In genomic region chr14:61525293-61526011, GRCh38 we compare ENCODE assay signal across 8 cellular contexts.
DNase-seq lines count a peak whose midpoint lies in the region; ATAC-seq and TF ChIP-seq lines count a peak whose summit lies in the region.

No MANE protein-coding gene starts in this region.

- no peak overlapping the region for H3K27ac ChIP-seq in endodermal cell (ENCODE audit: low read depth, low read length)
- peak overlapping the region; percentile 96 for H3K27ac ChIP-seq in parathyroid adenoma

- H3K9me3 Mint-ChIP-seq in endodermal cell (no peaks in the 10 kb centered on the region), progenitor cell of endocrine pancreas (ENCODE audit: low read depth) (no peaks in the 10 kb centered on the region)

- H3K4me1 ChIP-seq in endodermal cell (ENCODE audit: control insufficient read depth, insufficient read depth, low read length) (no peaks in the 10 kb centered on the region), parathyroid adenoma (peaks cover 59% of the 10 kb centered on the region)

- no peaks in the 10 kb centered on the region for H3K79me2 ChIP-seq in parathyroid adenoma

- WGBS in endodermal cell (ENCODE audit: insufficient coverage in 1 of 2, insufficient read length in 1 of 2), 2 experiments = 81 to 87% methylated on average over 11 to 16 of the region's 16 CpGs

- H3K36me3 ChIP-seq in endodermal cell (ENCODE audit: control insufficient read depth, insufficient read depth, low read length) = no peaks in the 10 kb centered on the region
- no peaks in the 10 kb centered on the region for H3K36me3 ChIP-seq in parathyroid adenoma (ENCODE audit: control insufficient read depth, insufficient read depth, low read length)

- H3K27me3 ChIP-seq in endodermal cell (ENCODE audit: control insufficient read depth, insufficient read depth, low read length, poor library complexity, severe bottlenecking) = no peaks in the 10 kb centered on the region
- no peaks in the 10 kb centered on the region for H3K27me3 ChIP-seq in parathyroid adenoma (ENCODE audit: control insufficient read depth, insufficient read depth, low read length)

- H3K4me3 ChIP-seq in AG09309 (ENCODE audit: control insufficient read depth, low read depth, low read length) (no peak overlapping the region), endodermal cell (ENCODE audit: low read length) (no peak overlapping the region), parathyroid adenoma (ENCODE audit: low read depth, low read length) (no peak overlapping the region)

- H3K36me3 Mint-ChIP-seq in endodermal cell (ENCODE audit: low read depth) (no peaks in the 10 kb centered on the region), progenitor cell of endocrine pancreas (ENCODE audit: insufficient read depth) (no peaks in the 10 kb centered on the region)

- TF ChIP-seq CTCF in AG09309 (IDR thresholded peaks at IDR 0.05; ENCODE audit: control insufficient read depth, insufficient read depth, low read depth, low read length, missing control alignments) = no peak
- TF ChIP-seq CTCF in endodermal cell (conservative IDR thresholded peaks at IDR 0.05) = no peak
- no peak for TF ChIP-seq CTCF in parathyroid adenoma (IDR thresholded peaks at IDR 0.05)
- no peak for TF ChIP-seq CTCF in progenitor cell of endocrine pancreas (IDR thresholded peaks at IDR 0.05; ENCODE audit: unreplicated experiment)

- peak overlapping the region; percentile 73 for H2AFZ ChIP-seq in parathyroid adenoma

- no peak overlapping the region for H3K4me3 Mint-ChIP-seq in endodermal cell
- no peak overlapping the region for H3K4me3 Mint-ChIP-seq in progenitor cell of endocrine pancreas (ENCODE audit: low read depth)

- no peaks in the 10 kb centered on the region for H3K27me3 Mint-ChIP-seq in endodermal cell (ENCODE audit: insufficient read depth)
- H3K27me3 Mint-ChIP-seq in progenitor cell of endocrine pancreas = peaks cover 5% of the 10 kb centered on the region

- H3K9me3 ChIP-seq in endodermal cell (ENCODE audit: control insufficient read depth, low read length) (no peaks in the 10 kb centered on the region), parathyroid adenoma (ENCODE audit: control insufficient read depth, low read length) (no peaks in the 10 kb centered on the region)

- DNase-seq in AG09309 (ENCODE audit: low read depth) = peak; percentile 63
- DNase-seq in activated CD4-positive, alpha-beta T cell treated with anti-CD3 and anti-CD28 coated beads, Interleukin-2, amount 50 U/mL, for 1 hour = peak; percentile 31
- DNase-seq in endodermal cell = peak; percentile 15
- no peak for DNase-seq in progenitor cell of endocrine pancreas (ENCODE audit: low spot score, unreplicated experiment)
- no peak for DNase-seq in HuH-7.5 (ENCODE audit: low spot score)

- H3K9ac ChIP-seq in endodermal cell (ENCODE audit: extremely low read depth, low read length, poor library complexity, severe bottlenecking) (no peak overlapping the region), parathyroid adenoma (no peak overlapping the region)

- peak; percentile 73 for ATAC-seq in GM19438 (IDR thresholded peaks at IDR 0.05; ENCODE audit: low read depth, unreplicated experiment)
- peak; percentile 75 for ATAC-seq in HG03469 (IDR thresholded peaks at IDR 0.05; ENCODE audit: unreplicated experiment)

- H3K4me1 Mint-ChIP-seq in endodermal cell (peaks cover 10% of the 10 kb centered on the region), progenitor cell of endocrine pancreas (ENCODE audit: low read depth) (peaks cover 22% of the 10 kb centered on the region)

- H3K27ac Mint-ChIP-seq in endodermal cell (no peak overlapping the region), progenitor cell of endocrine pancreas (no peak overlapping the region)

- H3K4me2 ChIP-seq in parathyroid adenoma (ENCODE audit: low read length) = peak overlapping the region; percentile 16

Comparison
In these comparisons a context has a peak if more than half of its experiments do, and no peak if none do; other contexts are left out.
1. DNase-seq: peak in AG09309 (single experiment), activated CD4-positive, alpha-beta T cell treated with anti-CD3 and anti-CD28 coated beads, Interleukin-2, amount 50 U/mL, for 1 hour (single experiment) and endodermal cell (single experiment); none in progenitor cell of endocrine pancreas (single experiment) and HuH-7.5 (single experiment).